ENCODE assay signal across 8 cellular contexts in the genomic region with DNA sequence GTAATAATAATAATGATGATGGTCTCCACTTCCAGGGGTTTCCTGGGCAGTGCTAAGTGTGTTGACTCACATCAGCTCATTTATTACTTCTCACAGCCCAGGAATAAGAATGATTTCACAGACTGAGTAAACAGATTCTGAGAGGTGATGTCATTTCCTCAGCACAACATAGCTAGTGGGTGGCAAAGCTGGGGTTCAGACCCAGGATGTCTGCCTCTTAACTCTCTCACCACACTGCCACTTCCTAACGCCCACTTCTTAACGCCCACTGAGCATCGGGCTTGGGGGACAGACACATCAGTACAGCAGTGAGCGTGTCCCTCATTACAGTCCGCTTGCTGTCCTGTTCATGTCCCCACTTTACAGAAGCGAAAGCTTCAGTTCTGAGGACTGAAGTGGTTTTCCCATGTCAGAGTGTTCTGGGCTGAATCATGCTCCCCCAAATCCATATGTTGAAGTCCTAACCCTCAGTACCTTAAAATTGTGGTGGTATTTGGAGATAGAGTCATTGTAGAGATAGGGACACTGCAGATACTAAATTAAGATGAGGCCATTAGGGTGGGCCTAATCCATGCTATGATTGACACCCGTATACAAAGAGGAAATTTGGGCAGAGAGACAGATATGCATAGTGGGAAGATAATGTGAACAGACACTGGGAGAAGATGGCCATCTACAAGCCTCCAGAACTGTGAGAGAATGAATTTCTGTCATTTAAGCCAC.
DNase-seq lines count a peak whose midpoint lies in the region; ATAC-seq, FAIRE-seq and TF ChIP-seq lines count a peak whose summit lies in the region.

No MANE protein-coding gene starts in this region.

- CTCF ChIA-PET in IMR-90 (lab: Yijun Ruan, JAX), result interaction anchor here (0.6 kb wide), 1 partner anchor 309 kb away, joined by 3 read pairs; no protein-coding TSS in a partner anchor

- H2AK9ac ChIP-seq in IMR-90 (replicated peaks; ENCODE audit: low read depth, low read length, poor library complexity), result no peak overlapping the region

- peak overlapping the region; percentile 96 for H2AK5ac ChIP-seq in IMR-90 (ENCODE audit: low read depth, low read length)

- no peaks in the 10 kb centered on the region for H3K9me3 ChIP-seq in IMR-90 (ENCODE audit: control insufficient read depth, insufficient read depth, low read length)

- peak overlapping the region; percentile 43; the same call in 2 of the 3 replicates for H2BK15ac ChIP-seq in IMR-90 (ENCODE audit: low read depth, low read length)

- ATAC-seq in IMR-90 (ENCODE audit: low read depth), result peak; percentile 43; the same call in 1 of the 2 replicates
- ATAC-seq in natural killer cell treated with Interleukin-12 subunit alpha and Interleukin-12 subunit beta and Interleukin-15 and Interleukin-18, amount 100 ng/mL, for 72 hours, result peak; percentile 85 to 90
- no peak for ATAC-seq in GM21515 (IDR thresholded peaks at IDR 0.05; ENCODE audit: unreplicated experiment)
- ATAC-seq in GM19467 (IDR thresholded peaks at IDR 0.05; ENCODE audit: unreplicated experiment), result no peak
- no peak for ATAC-seq in HG03342 (IDR thresholded peaks at IDR 0.05; ENCODE audit: unreplicated experiment)

- no peaks in the 10 kb centered on the region for H3K9me3 Mint-ChIP-seq in natural killer cell treated with Interleukin-12 subunit alpha and Interleukin-12 subunit beta and Interleukin-15 and Interleukin-18, amount 100 ng/mL, for 72 hours

- WGBS in IMR-90 (ENCODE audit: extremely low coverage in 2 of 2, insufficient read length in 1 of 2), 2 experiments, result no CpG with 5 or more reads among the region's 7 CpGs

- TF ChIP-seq POLR2A in GM12891 (IDR thresholded peaks at IDR 0.05; ENCODE audit: low read depth, low read length), result no peak
- TF ChIP-seq POLR2A in IMR-90 (IDR thresholded peaks at IDR 0.05; ENCODE audit: low read depth, low read length), result peak; percentile 28; the same call in 1 of the 2 replicates

- BruUV-seq in IMR-90 (replicated peaks; lab: Mats Ljungman, UMichigan), result no TSS peak

- TF ChIP-seq RAD21 in IMR-90 (IDR thresholded peaks at IDR 0.05; ENCODE audit: low read length), result no peak

- H3K4me1 Mint-ChIP-seq in natural killer cell treated with Interleukin-12 subunit alpha and Interleukin-12 subunit beta and Interleukin-15 and Interleukin-18, amount 100 ng/mL, for 72 hours (ENCODE audit: low read depth in 2 of 2), result peaks cover 20 to 23% of the 10 kb centered on the region in 2 donors

- intact Hi-C loops in IMR-90 (cut with micrococcal nuclease), result loop anchor here (5.0 kb wide), 1 partner anchor 70 kb away; no protein-coding TSS in a partner anchor

- peak; percentile 82 for FAIRE-seq in GM12891 (lab: Jason Lieb, UNC)

- H4K5ac ChIP-seq in IMR-90 (ENCODE audit: low read depth, low read length), result peak overlapping the region; percentile 55; the same call in 1 of the 2 replicates

- no peak overlapping the region; the same call in 1 of the 2 replicates for H3K27ac ChIP-seq in IMR-90 (ENCODE audit: insufficient read depth, low read length)

- peak overlapping the region; percentile 16 to 36 for H3K27ac Mint-ChIP-seq in natural killer cell treated with Interleukin-12 subunit alpha and Interleukin-12 subunit beta and Interleukin-15 and Interleukin-18, amount 100 ng/mL, for 72 hours

- H2BK5ac ChIP-seq in IMR-90 (ENCODE audit: low read depth, low read length, poor library complexity, severe bottlenecking), result peak overlapping the region; percentile 69

- peak overlapping the region; percentile 63 for H4K91ac ChIP-seq in IMR-90 (ENCODE audit: insufficient read depth, low read depth, low read length)

- H3K56ac ChIP-seq in IMR-90 (ENCODE audit: extremely low read depth, insufficient read depth, low read length), result no peak overlapping the region

- peak overlapping the region; percentile 87 for H2AFZ ChIP-seq in IMR-90 (replicated peaks; ENCODE audit: low read length, poor library complexity)

- TF ChIP-seq CTCF in IMR-90 (conservative IDR thresholded peaks at IDR 0.05; ENCODE audit: low read depth, low read length), result no peak

- H3K79me1 ChIP-seq in IMR-90 (ENCODE audit: low read depth in 1 of 2, low read length in 2 of 2), result no peaks in the 10 kb centered on the region

- peak overlapping the region; percentile 45 for H3K4me3 Mint-ChIP-seq in natural killer cell treated with Interleukin-12 subunit alpha and Interleukin-12 subunit beta and Interleukin-15 and Interleukin-18, amount 100 ng/mL, for 72 hours

- peak overlapping the region; percentile 90 for H2BK120ac ChIP-seq in IMR-90 (ENCODE audit: low read depth, low read length)

- in situ Hi-C loops in IMR-90 (cut with MboI; ENCODE audit: low sequenced_read_pairs), result loop anchor here (5.0 kb wide), 1 partner anchor 65 kb away; no protein-coding TSS in a partner anchor

- H3K36me3 ChIP-seq in IMR-90 (ENCODE audit: control insufficient read depth, insufficient read depth, low read length), result no peaks in the 10 kb centered on the region

- H3K4me3 ChIP-seq in IMR-90 (ENCODE audit: insufficient read depth, low read depth, low read length), result no peak overlapping the region

- peaks cover 16% of the 10 kb centered on the region for H3K4me1 ChIP-seq in IMR-90 (ENCODE audit: control insufficient read depth, insufficient read depth, low read length)

- peak overlapping the region in 1 of 2 experiments; percentile 88; a peak in 1 of 4 replicates for H4K8ac ChIP-seq in IMR-90 (ENCODE audit: low read depth in 2 of 2, low read length in 2 of 2)

- no peaks in the 10 kb centered on the region for H3K27me3 Mint-ChIP-seq in natural killer cell treated with Interleukin-12 subunit alpha and Interleukin-12 subunit beta and Interleukin-15 and Interleukin-18, amount 100 ng/mL, for 72 hours

- no peak overlapping the region for H3K9ac ChIP-seq in IMR-90 (ENCODE audit: low read depth, low read length)

- no peaks in the 10 kb centered on the region; the same call in 1 of the 2 replicates for H3K27me3 ChIP-seq in IMR-90 (ENCODE audit: control insufficient read depth, insufficient read depth, low read length)

- peak overlapping the region; percentile 42; the same call in 1 of the 2 replicates for H3K4me2 ChIP-seq in IMR-90 (ENCODE audit: low read depth, low read length)

- H3K9me1 ChIP-seq in IMR-90 (ENCODE audit: insufficient read depth, low read length), result peaks cover 18% of the 10 kb centered on the region

- peaks cover 3% of the 10 kb centered on the region; the same call in 1 of the 2 replicates for H4K20me1 ChIP-seq in IMR-90 (ENCODE audit: insufficient read depth, low read length)

- H3K23ac ChIP-seq in IMR-90 (ENCODE audit: low read depth, low read length), result peak overlapping the region; percentile 84; the same call in 1 of the 2 replicates

- H3K36me3 Mint-ChIP-seq in natural killer cell treated with Interleukin-12 subunit alpha and Interleukin-12 subunit beta and Interleukin-15 and Interleukin-18, amount 100 ng/mL, for 72 hours, result no peaks in the 10 kb centered on the region

- POLR2A ChIA-PET in IMR-90 (lab: Charles Lee; ENCODE audit: unreplicated experiment), result no interaction called here

- DNase-seq in GM12891 (ENCODE audit: insufficient read length, low spot score), result peak; percentile 37
- peak; percentile 85 for DNase-seq in IMR-90
- DNase-seq in activated effector memory CD4-positive, alpha-beta T cell treated with Interleukin-2 at 50 U/mL for 16 hours, result peak; percentile 38
- peak; percentile 70 for DNase-seq in natural killer cell treated with Interleukin-12 subunit alpha and Interleukin-12 subunit beta and Interleukin-15 and Interleukin-18, amount 100 ng/mL, for 72 hours (ENCODE audit: low spot score)
- DNase-seq in dedifferentiated amniotic fluid mesenchymal stem cell (ENCODE audit: extremely low spot score), result no peak

- peak overlapping the region; percentile 43; the same call in 1 of the 2 replicates for H3K14ac ChIP-seq in IMR-90 (replicated peaks; ENCODE audit: low read depth, low read length)

- dilution Hi-C loops in IMR-90 (cut with HindIII; ENCODE audit: low sequenced_read_pairs, unreplicated experiment), result no loop called here

- peak overlapping the region; percentile 69 for H3K4ac ChIP-seq in IMR-90 (ENCODE audit: low read depth, low read length)

- peak overlapping the region; percentile 85; the same call in 1 of the 2 replicates for H3K18ac ChIP-seq in IMR-90 (ENCODE audit: low read depth, low read length)

- peak overlapping the region; percentile 91 for H2BK20ac ChIP-seq in IMR-90 (ENCODE audit: low read depth, low read length)

TF ChIP-seq in GM12891, 5 proteins besides CTCF, POLR2A, EP300 and RAD21:
- TF ChIP-seq SPI1 (IDR thresholded peaks at IDR 0.05; ENCODE audit: low read depth, low read length), result no peak
- no peak for TF ChIP-seq POLR2AphosphoS5 (IDR thresholded peaks at IDR 0.05; ENCODE audit: low read depth, low read length)
- no peak for TF ChIP-seq POU2F2 (IDR thresholded peaks at IDR 0.05; ENCODE audit: low read depth, low read length)
- no peak for TF ChIP-seq PAX5 (IDR thresholded peaks at IDR 0.05; ENCODE audit: insufficient read depth, low read length, severe bottlenecking)
- TF ChIP-seq TAF1 (IDR thresholded peaks at IDR 0.05; ENCODE audit: low read depth, low read length), result no peak

TF ChIP-seq in IMR-90, 13 proteins besides CTCF, POLR2A, EP300 and RAD21 (continues in another document):
- TF ChIP-seq, protein P1, sequence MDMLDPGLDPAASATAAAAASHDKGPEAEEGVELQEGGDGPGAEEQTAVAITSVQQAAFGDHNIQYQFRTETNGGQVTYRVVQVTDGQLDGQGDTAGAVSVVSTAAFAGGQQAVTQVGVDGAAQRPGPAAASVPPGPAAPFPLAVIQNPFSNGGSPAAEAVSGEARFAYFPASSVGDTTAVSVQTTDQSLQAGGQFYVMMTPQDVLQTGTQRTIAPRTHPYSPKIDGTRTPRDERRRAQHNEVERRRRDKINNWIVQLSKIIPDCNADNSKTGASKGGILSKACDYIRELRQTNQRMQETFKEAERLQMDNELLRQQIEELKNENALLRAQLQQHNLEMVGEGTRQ (IDR thresholded peaks at IDR 0.05; ENCODE audit: low read depth, low read length), result no peak
- TF ChIP-seq SMC3 (IDR thresholded peaks at IDR 0.05; ENCODE audit: low read depth, low read length) (0 out of 2 replicates have a peak, but pooled peaks have one; percentile 4), NFE2L2 (IDR thresholded peaks at IDR 0.05; ENCODE audit: low read depth, low read length) (no peak), MAFK (IDR thresholded peaks at IDR 0.05; ENCODE audit: low read depth, low read length) (no peak), CHD1 (IDR thresholded peaks at IDR 0.05; ENCODE audit: low read depth, low read length) (no peak), RFX5 (IDR thresholded peaks at IDR 0.05; ENCODE audit: low read depth, low read length) (no peak)
- TF ChIP-seq, protein P2, sequence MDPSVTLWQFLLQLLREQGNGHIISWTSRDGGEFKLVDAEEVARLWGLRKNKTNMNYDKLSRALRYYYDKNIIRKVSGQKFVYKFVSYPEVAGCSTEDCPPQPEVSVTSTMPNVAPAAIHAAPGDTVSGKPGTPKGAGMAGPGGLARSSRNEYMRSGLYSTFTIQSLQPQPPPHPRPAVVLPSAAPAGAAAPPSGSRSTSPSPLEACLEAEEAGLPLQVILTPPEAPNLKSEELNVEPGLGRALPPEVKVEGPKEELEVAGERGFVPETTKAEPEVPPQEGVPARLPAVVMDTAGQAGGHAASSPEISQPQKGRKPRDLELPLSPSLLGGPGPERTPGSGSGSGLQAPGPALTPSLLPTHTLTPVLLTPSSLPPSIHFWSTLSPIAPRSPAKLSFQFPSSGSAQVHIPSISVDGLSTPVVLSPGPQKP (IDR thresholded peaks at IDR 0.05; ENCODE audit: borderline replicate concordance, low read depth, low read length), result no peak

Comparison
In these comparisons a context has a peak if more than half of its experiments do, and no peak if none do; other contexts are left out.
1. ATAC-seq: peak in IMR-90 (single experiment) and natural killer cell treated with Interleukin-12 subunit alpha and Interleukin-12 subunit beta and Interleukin-15 and Interleukin-18, amount 100 ng/mL, for 72 hours (2 of 2); none in GM21515 (single experiment), GM19467 (single experiment) and HG03342 (single experiment).